Comparison of ENCODE assay signal across 17 cellular contexts in the genomic region with DNA sequence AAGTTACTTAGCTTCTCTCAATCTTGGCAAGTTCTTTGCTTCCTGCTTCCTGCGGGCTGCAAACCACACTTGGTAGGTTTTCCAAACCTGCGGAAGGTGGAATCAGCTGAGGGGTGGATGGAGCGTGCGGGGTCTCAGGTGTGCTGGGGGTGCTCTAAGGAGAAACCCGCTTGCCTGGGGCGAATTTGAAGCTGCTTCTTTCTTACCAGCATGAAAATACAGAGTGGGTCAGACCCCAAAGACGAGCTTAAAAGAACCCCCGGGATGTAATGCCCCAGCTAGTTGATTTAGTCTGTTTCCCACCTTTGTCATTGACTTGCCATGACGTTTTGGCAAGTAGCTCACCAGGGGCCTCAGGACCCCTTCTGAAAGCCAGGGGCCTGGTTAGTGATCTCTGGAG. TPM values are rescaled to one million over a fixed set of nuclear protein-coding genes. Genes with fewer than 3 reads are reported as not detected.
"Had no signal": no experiment of that assay in that cellular context is flagged by ENCODE, and none has a peak within 500 bp of the region (broad histone marks: within the 10 kb centered on the region; RNA-seq: fewer than 3 reads in every experiment).

No MANE protein-coding gene starts in this region.

- FAIRE-seq: endometrium had no signal

- H3K27ac Mint-ChIP-seq: effector memory CD8-positive, alpha-beta T cell; naive thymus-derived CD4-positive, alpha-beta T cell; neural progenitor cell; stimulated activated effector memory CD8-positive, alpha-beta T cell treated with anti-CD3 and anti-CD28 coated beads, Interleukin-12 subunit alpha, Interleukin-12 subunit beta, amount 100 ng/mL, for 72 hours had no signal

- H3K79me2 ChIP-seq: hepatocyte had no signal

- H3K9me3 Mint-ChIP-seq: effector memory CD8-positive, alpha-beta T cell; naive thymus-derived CD4-positive, alpha-beta T cell; nephron; neural progenitor cell; stimulated activated effector memory CD8-positive, alpha-beta T cell treated with anti-CD3 and anti-CD28 coated beads, Interleukin-12 subunit alpha, Interleukin-12 subunit beta, amount 100 ng/mL, for 72 hours had no signal

- H3K36me3 Mint-ChIP-seq: naive thymus-derived CD4-positive, alpha-beta T cell; neural progenitor cell; stimulated activated effector memory CD8-positive, alpha-beta T cell treated with anti-CD3 and anti-CD28 coated beads, Interleukin-12 subunit alpha, Interleukin-12 subunit beta, amount 100 ng/mL, for 72 hours had no signal

- H3K36me3 ChIP-seq: gastrocnemius medialis, heart left ventricle, left lung, neural progenitor cell, prostate gland, sigmoid colon, stomach, tibial artery, upper lobe of right lung, uterus had no signal

- H3K9ac ChIP-seq: neural progenitor cell had no signal

- H3K27me3 ChIP-seq: gastrocnemius medialis, heart left ventricle, hepatocyte, tibial artery, upper lobe of right lung, uterus had no signal

- H3K4me3 Mint-ChIP-seq: effector memory CD8-positive, alpha-beta T cell; naive thymus-derived CD4-positive, alpha-beta T cell; nephron; neural progenitor cell; stimulated activated effector memory CD8-positive, alpha-beta T cell treated with anti-CD3 and anti-CD28 coated beads, Interleukin-12 subunit alpha, Interleukin-12 subunit beta, amount 100 ng/mL, for 72 hours had no signal

- H3K4me1 ChIP-seq: gastrocnemius medialis, left lung, neural progenitor cell, prostate gland, sigmoid colon, upper lobe of right lung had no signal

- H3K4me1 Mint-ChIP-seq: nephron; stimulated activated effector memory CD8-positive, alpha-beta T cell treated with anti-CD3 and anti-CD28 coated beads, Interleukin-12 subunit alpha, Interleukin-12 subunit beta, amount 100 ng/mL, for 72 hours had no signal

- H2AFZ ChIP-seq: hepatocyte, neural progenitor cell had no signal

- DNase-seq: cortex of kidney had no signal

- H3K27ac ChIP-seq: gastrocnemius medialis, heart left ventricle, hepatocyte, left lung, neural progenitor cell, prostate gland, sigmoid colon, stomach, tibial artery, upper lobe of right lung, uterus had no signal

- H3K9me3 ChIP-seq: gastrocnemius medialis, heart left ventricle, left lung, prostate gland, sigmoid colon, stomach, tibial artery, upper lobe of right lung, uterus had no signal

- H3K4me3 ChIP-seq: gastrocnemius medialis, heart left ventricle, hepatocyte, left lung, neural progenitor cell, prostate gland, sigmoid colon, stomach, tibial artery, upper lobe of right lung, uterus had no signal

- H3K4me2 ChIP-seq: hepatocyte, neural progenitor cell had no signal

RNA-seq across cellular contexts. Expression of gene CORO2B, which starts 28.8 kb away (rescaled TPM):
- polyA plus RNA-seq: naive thymus-derived CD4-positive, alpha-beta T cell had no signal
